Comparison of ENCODE assay signal across 32 cellular contexts in genomic region chr21:37233551-37234146, GRCh38. TPM values are rescaled to one million over a fixed set of nuclear protein-coding genes. Genes with fewer than 3 reads are reported as not detected.
A peak's percentile ranks its signal among the peaks of the same experiment; 100 is the strongest.
DNase-seq lines count a peak whose midpoint lies in the region; ATAC-seq, FAIRE-seq and TF ChIP-seq lines count a peak whose summit lies in the region.
"Had no signal": no experiment of that assay in that cellular context is flagged by ENCODE, and none has a peak within 500 bp of the region (broad histone marks: within the 10 kb centered on the region; RNA-seq: fewer than 3 reads in every experiment).

No MANE protein-coding gene starts in this region.

- H4K5ac ChIP-seq in mesendoderm (ENCODE audit: low read length): no peak overlapping the region

- peak; percentile 71 to 92 (median 78) for ATAC-seq in pancreas
- ATAC-seq in HG02870 (IDR thresholded peaks at IDR 0.05; ENCODE audit: unreplicated experiment): no peak
- ATAC-seq: activated CD8-positive, alpha-beta T cell treated with anti-CD3 and anti-CD28 coated beads for 36 hours; activated naive CD4-positive, alpha-beta T cell treated with anti-CD3 and anti-CD28 coated beads, Interleukin-2, amount 50 U/mL, for 72 hours; HCT116; heart left ventricle had no signal

- intact Hi-C loops in pancreas (cut with DNase I): no loop called here

- no peak overlapping the region for H2AK5ac ChIP-seq in mesendoderm (ENCODE audit: low read length)

- 39 to 46% methylated on average over 9 of the region's 9 CpGs for WGBS in pancreas, 2 donors
- no CpG with 5 or more reads among the region's 9 CpGs for WGBS in mesendoderm (ENCODE audit: extremely low coverage, insufficient coverage, low lambda C conversion rate)

- no peaks in the 10 kb centered on the region for H3K79me1 ChIP-seq in mesendoderm (ENCODE audit: low read length)

- DNase-seq in NCI-H510A treated with DMSO at 0.1 percent for 48 hours (lab: John Stamatoyannopoulos, UW) (peak; percentile 58), NCI-H510A (lab: John Stamatoyannopoulos, UW) (no peak), NCI-H1417 (lab: John Stamatoyannopoulos, UW) (peak in 2 of 3 experiments; percentile 52 to 81), NCI-H69 (lab: John Stamatoyannopoulos, UW) (peak; percentile 29), pancreas (peak in 1 of 6 donors; percentile 53), mesendoderm (no peak), HK-2 (ENCODE audit: unreplicated experiment) (no peak)
- DNase-seq: activated CD4-positive, alpha-beta T cell treated with anti-CD3 and anti-CD28 coated beads for 1 hour; activated CD8-positive, alpha-beta T cell treated with anti-CD3 and anti-CD28 coated beads for 36 hours; amygdala; dorsolateral prefrontal cortex; foreskin melanocyte; heart left ventricle; IMR-90; islet precursor cell; left ventricle myocardium inferior; NCI-H1930; NCI-H524 treated with DMSO at 0.1 percent for 48 hours; retina; SIG-M5; small intestine; testis had no signal

- H3K36me3 ChIP-seq in pancreas (peaks cover 2 to 35% (median 6%) of the 10 kb centered on the region in 3 donors), mesendoderm (ENCODE audit: control insufficient read depth, insufficient read depth, low read length) (no peaks in the 10 kb centered on the region)
- H3K36me3 ChIP-seq: neural progenitor cell had no signal

- H3K9ac ChIP-seq in mesendoderm (ENCODE audit: low read length): no peak overlapping the region
- H3K9ac ChIP-seq: neural progenitor cell, parathyroid adenoma had no signal

- no peak for FAIRE-seq in pancreas (lab: Jason Lieb, UNC)
- FAIRE-seq: A204.1, D721Med, endometrium, GM12891, small intestine had no signal

- no peak overlapping the region for H2BK120ac ChIP-seq in mesendoderm (ENCODE audit: low read depth, low read length)

- no peak overlapping the region for H3K18ac ChIP-seq in mesendoderm (ENCODE audit: low read length)

- no peak overlapping the region for H3K27ac ChIP-seq in pancreas
- H3K27ac ChIP-seq in mesendoderm (ENCODE audit: low read depth, low read length): no peak overlapping the region
- H3K27ac ChIP-seq: heart left ventricle, left ventricle myocardium inferior, neural progenitor cell, parathyroid adenoma, Peyer's patch, testis had no signal

- no peak overlapping the region for H2BK5ac ChIP-seq in mesendoderm (ENCODE audit: low read length)

- TF ChIP-seq CTCF in pancreas (IDR thresholded peaks at IDR 0.05): no peak

- H3K4me1 ChIP-seq in pancreas (no peaks in the 10 kb centered on the region), mesendoderm (ENCODE audit: control insufficient read depth, low read depth, low read length) (no peaks in the 10 kb centered on the region)
- H3K4me1 ChIP-seq: neural progenitor cell, parathyroid adenoma, Peyer's patch had no signal

- no peak overlapping the region for H3K23ac ChIP-seq in mesendoderm (ENCODE audit: low read length)

- no peaks in the 10 kb centered on the region for H3K9me3 ChIP-seq in pancreas
- H3K9me3 ChIP-seq: heart left ventricle, left ventricle myocardium inferior, Peyer's patch, testis had no signal

- H2BK15ac ChIP-seq in mesendoderm (replicated peaks; ENCODE audit: low read depth): no peak overlapping the region

- no peak overlapping the region for H3K4me3 ChIP-seq in pancreas
- H3K4me3 ChIP-seq in mesendoderm (ENCODE audit: low read length): no peak overlapping the region
- H3K4me3 ChIP-seq: dorsolateral prefrontal cortex, heart left ventricle, left ventricle myocardium inferior, neural progenitor cell, Peyer's patch, testis had no signal

- no peaks in the 10 kb centered on the region for H3K79me2 ChIP-seq in mesendoderm (ENCODE audit: control insufficient read depth, insufficient read depth, low read length)

- H4K8ac ChIP-seq in mesendoderm (ENCODE audit: low read depth, low read length): no peak overlapping the region

- no peaks in the 10 kb centered on the region for H3K27me3 ChIP-seq in pancreas
- no peaks in the 10 kb centered on the region for H3K27me3 ChIP-seq in mesendoderm (ENCODE audit: insufficient read depth, low read length, poor library complexity)
- H3K27me3 ChIP-seq: dorsolateral prefrontal cortex, heart left ventricle, neural progenitor cell, Peyer's patch, testis had no signal

- no peak overlapping the region for H3K56ac ChIP-seq in mesendoderm (ENCODE audit: low read length)

- no peak overlapping the region for H3K4me2 ChIP-seq in mesendoderm (ENCODE audit: low read length)
- H3K4me2 ChIP-seq: neural progenitor cell had no signal

- H3K4ac ChIP-seq in mesendoderm (ENCODE audit: low read depth, low read length): no peak overlapping the region

RNA-seq across cellular contexts. Expression of gene VPS26C, which starts 33.5 kb away (rescaled TPM):
- total RNA-seq in pancreas: 10 to 100 TPM; 15.7 to 29.9 (median 22.4) TPM
- 10 to 100 TPM in 1 of 2 donors, 1 to 10 TPM in 1; 8.5 to 12.2 TPM for polyA plus RNA-seq in pancreas
- 28.8 TPM for polyA plus RNA-seq in mesendoderm (2013, experiment 1 of 2)
- polyA plus RNA-seq in mesendoderm (2013, experiment 2 of 2): 30.4 TPM

Comparison
In these comparisons a context has a peak if more than half of its experiments do, and no peak if none do; other contexts are left out.
1. DNase-seq: peak in NCI-H510A treated with DMSO at 0.1 percent for 48 hours (single experiment), NCI-H1417 (2 of 3) and NCI-H69 (single experiment); none in NCI-H510A (single experiment), mesendoderm (single experiment) and HK-2 (single experiment).